In genomic region chr11:130945945-130946344, GRCh38 we compare ENCODE assay signal across 13 cellular contexts. TPM values are rescaled to one million over a fixed set of nuclear protein-coding genes. Genes with fewer than 3 reads are reported as not detected.
DNase-seq lines count a peak whose midpoint lies in the region; ATAC-seq and TF ChIP-seq lines count a peak whose summit lies in the region.
"Had no signal": no experiment of that assay in that cellular context is flagged by ENCODE, and none has a peak within 500 bp of the region (broad histone marks: within the 10 kb centered on the region; RNA-seq: fewer than 3 reads in every experiment).

No MANE protein-coding gene starts in this region.

- H3K36me3 ChIP-seq in body of pancreas (replicated peaks in 1 of 2; ENCODE audit: insufficient read depth in 1 of 2, low read depth in 2 of 2) (no peaks in the 10 kb centered on the region), sigmoid colon (no peaks in the 10 kb centered on the region)

- ATAC-seq in body of pancreas (peak; percentile 56), left cardiac atrium (peak; percentile 55 to 96)
- ATAC-seq: naive thymus-derived CD8-positive, alpha-beta T cell had no signal

- H3K27ac ChIP-seq in body of pancreas (no peak overlapping the region), sigmoid colon (no peak overlapping the region)

- H3K4me3 ChIP-seq in body of pancreas (no peak overlapping the region), sigmoid colon (no peak overlapping the region)

- H3K27me3 Mint-ChIP-seq in nephron progenitor cell (ENCODE audit: low read depth, poor library complexity), result peaks cover 22% of the 10 kb centered on the region

- H3K36me3 Mint-ChIP-seq in nephron progenitor cell (ENCODE audit: low read depth), result no peaks in the 10 kb centered on the region
- H3K36me3 Mint-ChIP-seq: naive thymus-derived CD8-positive, alpha-beta T cell had no signal

- 54 to 62% methylated on average over 7 of the region's 7 CpGs for WGBS in body of pancreas, 2 donors
- WGBS in sigmoid colon, 2 donors, result 75 to 77% methylated on average over 7 of the region's 7 CpGs

- no peak overlapping the region for H3K27ac Mint-ChIP-seq in nephron progenitor cell
- H3K27ac Mint-ChIP-seq: activated CD4-positive, alpha-beta T cell treated with anti-CD3 and anti-CD28 coated beads, Interleukin-2, amount 10 ng/mL, durations not matched to agents 7 days and 5 days; naive thymus-derived CD8-positive, alpha-beta T cell had no signal

- H3K4me3 Mint-ChIP-seq in nephron progenitor cell, result no peak overlapping the region
- H3K4me3 Mint-ChIP-seq: activated CD4-positive, alpha-beta T cell treated with anti-CD3 and anti-CD28 coated beads, Interleukin-2, amount 10 ng/mL, durations not matched to agents 7 days and 5 days; naive thymus-derived CD8-positive, alpha-beta T cell had no signal

- DNase-seq in GM04503 (ENCODE audit: low read depth) (peak; percentile 38), body of pancreas (peak in 3 of 4 donors; percentile 14 to 49 (median 25)), left cardiac atrium (peak; percentile 71), sigmoid colon (peak; percentile 74), NCI-H2196 (lab: John Stamatoyannopoulos, UW; ENCODE audit: unreplicated experiment) (no peak), DMS53 treated with DMSO at 0.1 percent for 48 hours (lab: John Stamatoyannopoulos, UW; ENCODE audit: unreplicated experiment) (no peak), nephron progenitor cell (no peak)
- no peak for DNase-seq in stimulated activated CD4-positive, alpha-beta T cell treated with anti-CD3 and anti-CD28 coated beads, Interleukin-1b, Interleukin-23, amount 100 ng/mL, for 48 hours
- DNase-seq: activated CD4-positive, alpha-beta T cell treated with anti-CD3 and anti-CD28 coated beads, Interleukin-2, amount 10 ng/mL, durations not matched to agents 7 days and 5 days; DMS79 treated with DMSO at 0.1 percent for 48 hours; naive thymus-derived CD8-positive, alpha-beta T cell; NCI-H2029; SHP77 had no signal

- no peaks in the 10 kb centered on the region for H3K4me1 ChIP-seq in body of pancreas
- no peaks in the 10 kb centered on the region for H3K4me1 ChIP-seq in sigmoid colon

- H3K9me3 ChIP-seq in body of pancreas (no peaks in the 10 kb centered on the region), sigmoid colon (no peaks in the 10 kb centered on the region)

- H3K27me3 ChIP-seq in body of pancreas, result no peaks in the 10 kb centered on the region
- H3K27me3 ChIP-seq in sigmoid colon, result no peaks in the 10 kb centered on the region

- TF ChIP-seq CTCF in body of pancreas (IDR thresholded peaks at IDR 0.05) (no peak), sigmoid colon (IDR thresholded peaks at IDR 0.05) (no peak), nephron progenitor cell (IDR thresholded peaks at IDR 0.05) (no peak)

- TF ChIP-seq POLR2A in body of pancreas (IDR thresholded peaks at IDR 0.05) (no peak), sigmoid colon (IDR thresholded peaks at IDR 0.05) (no peak)

- peaks cover 6% of the 10 kb centered on the region for H3K9me3 Mint-ChIP-seq in nephron progenitor cell
- H3K9me3 Mint-ChIP-seq: activated CD4-positive, alpha-beta T cell treated with anti-CD3 and anti-CD28 coated beads, Interleukin-2, amount 10 ng/mL, durations not matched to agents 7 days and 5 days had no signal

- TF ChIP-seq EP300 in sigmoid colon (IDR thresholded peaks at IDR 0.05), result no peak

- intact Hi-C loops in body of pancreas (cut with DNase I) (no loop called here), left cardiac atrium (cut with DNase I) (no loop called here), sigmoid colon (cut with DNase I) (no loop called here)

- H3K4me1 Mint-ChIP-seq in nephron progenitor cell, result no peaks in the 10 kb centered on the region

RNA-seq across cellular contexts. Expression of gene SNX19, which starts 29.7 kb away (rescaled TPM):
- total RNA-seq in body of pancreas (100 to 1,000 TPM in 1 of 2 donors, 10 to 100 TPM in 1; 58.4 to 245 TPM), left cardiac atrium (10 to 100 TPM; 46.8 to 47.7 TPM), sigmoid colon (100 to 1,000 TPM in 1 of 4 donors, 10 to 100 TPM in 3; 72.1 to 124 (median 85.9) TPM)
- polyA plus RNA-seq in sigmoid colon, result 10 to 100 TPM; 14.1 to 25.0 (median 16.8) TPM

Comparison
In these comparisons a context has a peak if more than half of its experiments do, and no peak if none do; other contexts are left out.
1. DNase-seq: peak in GM04503 (single experiment), body of pancreas (3 of 4), left cardiac atrium (single experiment) and sigmoid colon (single experiment); none in NCI-H2196 (single experiment), DMS53 treated with DMSO at 0.1 percent for 48 hours (single experiment), stimulated activated CD4-positive, alpha-beta T cell treated with anti-CD3 and anti-CD28 coated beads, Interleukin-1b, Interleukin-23, amount 100 ng/mL, for 48 hours (single experiment) and nephron progenitor cell (single experiment).